Comparison of ENCODE assay signal across 11 cellular contexts in the genomic region with DNA sequence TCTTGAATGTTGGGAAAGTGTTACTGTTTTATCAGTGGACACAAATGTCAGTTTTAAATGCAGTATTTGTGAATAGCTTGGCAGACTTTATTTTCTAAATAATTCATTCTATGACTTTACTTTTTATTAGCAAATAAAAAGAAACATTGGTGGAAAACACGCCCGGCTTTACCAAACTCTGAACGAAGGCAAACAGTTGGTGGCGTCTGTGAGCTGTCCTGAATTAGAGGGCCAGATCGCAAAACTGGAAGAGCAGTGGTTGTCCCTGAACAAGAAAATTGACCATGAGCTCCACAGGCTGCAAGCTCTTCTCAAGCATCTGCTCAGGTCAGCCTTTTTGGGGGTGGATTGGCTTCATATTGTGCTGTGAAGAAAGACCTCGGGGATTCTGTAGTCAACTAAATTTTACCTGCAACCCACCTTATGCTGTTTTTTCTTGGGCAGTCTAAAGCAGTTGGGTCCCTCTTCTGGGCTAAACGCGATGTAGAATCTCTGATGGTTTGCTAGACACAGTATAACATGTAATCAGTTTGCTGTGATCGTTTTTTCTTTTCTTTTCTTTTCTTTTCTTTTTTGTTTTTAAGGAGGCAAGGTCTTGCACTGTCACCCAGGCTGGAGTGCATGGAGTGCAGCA.
DNase-seq lines count a peak whose midpoint lies in the region; ATAC-seq and TF ChIP-seq lines count a peak whose summit lies in the region.
"Had no signal": no experiment of that assay in that cellular context is flagged by ENCODE, and none has a peak within 500 bp of the region (broad histone marks: within the 10 kb centered on the region; RNA-seq: fewer than 3 reads in every experiment).

No MANE protein-coding gene starts in this region.

- no peak overlapping the region for H3K4me3 ChIP-seq in LNCaP clone FGC (ENCODE audit: low read depth, low read length)
- H3K4me3 ChIP-seq in ovary: no peak overlapping the region

- ATAC-seq in activated CD4-positive, alpha-beta T cell treated with anti-CD3 and anti-CD28 coated beads for 36 hours: no peak
- no peak for ATAC-seq in activated T-cell treated with anti-CD3 and anti-CD28 coated beads, Interleukin-2, amount 50 U/mL, for 72 hours (replicated peaks in 1 of 2)

- no peaks in the 10 kb centered on the region for H3K4me1 ChIP-seq in ovary (ENCODE audit: insufficient read depth)

- H3K27ac Mint-ChIP-seq in activated CD4-positive, alpha-beta T cell treated with anti-CD3 and anti-CD28 coated beads for 36 hours: no peak overlapping the region
- no peak overlapping the region for H3K27ac Mint-ChIP-seq in activated CD4-positive, alpha-beta T cell treated with anti-CD3 and anti-CD28 coated beads, Interleukin-2, amount 10 ng/mL, durations not matched to agents 24 days and 14 days
- no peak overlapping the region for H3K27ac Mint-ChIP-seq in activated T-cell treated with anti-CD3 and anti-CD28 coated beads, Interleukin-2, amount 50 U/mL, for 72 hours

- no peak overlapping the region for H3K4me3 Mint-ChIP-seq in activated CD4-positive, alpha-beta T cell treated with anti-CD3 and anti-CD28 coated beads for 36 hours
- no peak overlapping the region for H3K4me3 Mint-ChIP-seq in activated CD4-positive, alpha-beta T cell treated with anti-CD3 and anti-CD28 coated beads, Interleukin-2, amount 10 ng/mL, durations not matched to agents 24 days and 14 days
- no peak overlapping the region for H3K4me3 Mint-ChIP-seq in activated T-cell treated with anti-CD3 and anti-CD28 coated beads, Interleukin-2, amount 50 U/mL, for 72 hours

- WGBS in ovary, 3 donors: 58 to 72% (median 59%) methylated on average over 9 of the region's 9 CpGs

- no peak overlapping the region for H3K27ac ChIP-seq in ovary
- H3K27ac ChIP-seq: neutrophil had no signal

- no peaks in the 10 kb centered on the region for H3K27me3 Mint-ChIP-seq in activated CD4-positive, alpha-beta T cell treated with anti-CD3 and anti-CD28 coated beads for 36 hours
- no peaks in the 10 kb centered on the region for H3K27me3 Mint-ChIP-seq in activated CD4-positive, alpha-beta T cell treated with anti-CD3 and anti-CD28 coated beads, Interleukin-2, amount 10 ng/mL, durations not matched to agents 24 days and 14 days
- H3K27me3 Mint-ChIP-seq in activated T-cell treated with anti-CD3 and anti-CD28 coated beads, Interleukin-2, amount 50 U/mL, for 72 hours (ENCODE audit: low read depth): no peaks in the 10 kb centered on the region

- DNase-seq in activated CD4-positive, alpha-beta T cell treated with anti-CD3 and anti-CD28 coated beads for 36 hours: peak; percentile 17
- no peak for DNase-seq in activated CD4-positive, alpha-beta T cell treated with anti-CD3 and anti-CD28 coated beads, Interleukin-2, amount 10 ng/mL, durations not matched to agents 24 days and 14 days
- DNase-seq in LNCaP clone FGC (ENCODE audit: low read depth): no peak
- peak; percentile 62 for DNase-seq in cerebellum (ENCODE audit: low spot score)
- peak; percentile 27 to 58 (median 46) for DNase-seq in ovary
- no peak for DNase-seq in HPDE6-E6E7 (ENCODE audit: extremely low spot score)
- no peak for DNase-seq in NCI-H1436 (lab: John Stamatoyannopoulos, UW)
- no peak for DNase-seq in activated T-cell treated with anti-CD3 and anti-CD28 coated beads, Interleukin-2, amount 50 U/mL, for 72 hours
- DNase-seq: hippocampal formation, NCI-H526 had no signal

- TF ChIP-seq CTCF in LNCaP clone FGC (IDR thresholded peaks at IDR 0.05; ENCODE audit: control insufficient read depth, extremely low read depth, insufficient read depth) (peak; percentile 76), ovary (IDR thresholded peaks at IDR 0.05) (peak in 1 of 3 donors; percentile 27)

- POLR2A ChIA-PET in activated CD4-positive, alpha-beta T cell treated with anti-CD3 and anti-CD28 coated beads for 36 hours (lab: Charles Lee): no interaction called here

- no peaks in the 10 kb centered on the region for H3K9me3 Mint-ChIP-seq in activated CD4-positive, alpha-beta T cell treated with anti-CD3 and anti-CD28 coated beads for 36 hours (ENCODE audit: low read depth)
- no peaks in the 10 kb centered on the region for H3K9me3 Mint-ChIP-seq in activated CD4-positive, alpha-beta T cell treated with anti-CD3 and anti-CD28 coated beads, Interleukin-2, amount 10 ng/mL, durations not matched to agents 24 days and 14 days
- no peaks in the 10 kb centered on the region for H3K9me3 Mint-ChIP-seq in activated T-cell treated with anti-CD3 and anti-CD28 coated beads, Interleukin-2, amount 50 U/mL, for 72 hours

- H3K4me1 Mint-ChIP-seq in activated CD4-positive, alpha-beta T cell treated with anti-CD3 and anti-CD28 coated beads for 36 hours: no peaks in the 10 kb centered on the region
- no peaks in the 10 kb centered on the region for H3K4me1 Mint-ChIP-seq in activated CD4-positive, alpha-beta T cell treated with anti-CD3 and anti-CD28 coated beads, Interleukin-2, amount 10 ng/mL, durations not matched to agents 24 days and 14 days
- no peaks in the 10 kb centered on the region for H3K4me1 Mint-ChIP-seq in activated T-cell treated with anti-CD3 and anti-CD28 coated beads, Interleukin-2, amount 50 U/mL, for 72 hours (ENCODE audit: low read depth)

- no peaks in the 10 kb centered on the region for H3K9me3 ChIP-seq in ovary

- no peak for TF ChIP-seq EP300 in ovary (IDR thresholded peaks at IDR 0.05)

- no peaks in the 10 kb centered on the region for H3K27me3 ChIP-seq in ovary
- H3K27me3 ChIP-seq: neutrophil had no signal

- CTCF ChIA-PET in activated CD4-positive, alpha-beta T cell treated with anti-CD3 and anti-CD28 coated beads for 36 hours (lab: Charles Lee): interaction anchor here (0.9 to 1.0 kb wide), 2 partner anchors 158 to 166 kb away, joined by 3 read pairs; no protein-coding TSS in a partner anchor

- no peaks in the 10 kb centered on the region for H3K36me3 ChIP-seq in ovary

- H3K36me3 Mint-ChIP-seq in activated CD4-positive, alpha-beta T cell treated with anti-CD3 and anti-CD28 coated beads for 36 hours (ENCODE audit: low read depth): peaks cover 11% of the 10 kb centered on the region
- H3K36me3 Mint-ChIP-seq in activated CD4-positive, alpha-beta T cell treated with anti-CD3 and anti-CD28 coated beads, Interleukin-2, amount 10 ng/mL, durations not matched to agents 24 days and 14 days (ENCODE audit: low read depth): peaks cover 26% of the 10 kb centered on the region
- no peaks in the 10 kb centered on the region for H3K36me3 Mint-ChIP-seq in activated T-cell treated with anti-CD3 and anti-CD28 coated beads, Interleukin-2, amount 50 U/mL, for 72 hours (ENCODE audit: insufficient read depth in 2 of 2)

- intact Hi-C loops in activated CD4-positive, alpha-beta T cell treated with anti-CD3 and anti-CD28 coated beads for 36 hours (cut with DNase I, micrococcal nuclease): loop anchor here in 1 of 2 experiments (5.0 kb wide), 1 partner anchor 155 kb away; a partner anchor contains a TSS
- intact Hi-C loops in activated CD4-positive, alpha-beta T cell treated with anti-CD3 and anti-CD28 coated beads, Interleukin-2, amount 10 ng/mL, durations not matched to agents 24 days and 14 days (cut with micrococcal nuclease): loop anchor here (10.0 kb wide), 1 partner anchor 157 kb away; a partner anchor contains a TSS
- intact Hi-C loops in ovary (cut with DNase I): loop anchor here in 3 of 4 donors (5.0 to 10.0 kb wide), 2 partner anchors 157 to 165 kb away; a partner anchor contains a TSS

- TF ChIP-seq POLR2A in ovary (IDR thresholded peaks at IDR 0.05): no peak

Comparison
In these comparisons a context has a peak if more than half of its experiments do, and no peak if none do; other contexts are left out.
1. DNase-seq: peak in activated CD4-positive, alpha-beta T cell treated with anti-CD3 and anti-CD28 coated beads for 36 hours (single experiment), cerebellum (single experiment) and ovary (5 of 5); none in activated CD4-positive, alpha-beta T cell treated with anti-CD3 and anti-CD28 coated beads, Interleukin-2, amount 10 ng/mL, durations not matched to agents 24 days and 14 days (single experiment), LNCaP clone FGC (single experiment), HPDE6-E6E7 (single experiment), NCI-H1436 (single experiment) and activated T-cell treated with anti-CD3 and anti-CD28 coated beads, Interleukin-2, amount 50 U/mL, for 72 hours (0 of 2).